ENCODE assay signal across 24 cellular contexts in the genomic region with DNA sequence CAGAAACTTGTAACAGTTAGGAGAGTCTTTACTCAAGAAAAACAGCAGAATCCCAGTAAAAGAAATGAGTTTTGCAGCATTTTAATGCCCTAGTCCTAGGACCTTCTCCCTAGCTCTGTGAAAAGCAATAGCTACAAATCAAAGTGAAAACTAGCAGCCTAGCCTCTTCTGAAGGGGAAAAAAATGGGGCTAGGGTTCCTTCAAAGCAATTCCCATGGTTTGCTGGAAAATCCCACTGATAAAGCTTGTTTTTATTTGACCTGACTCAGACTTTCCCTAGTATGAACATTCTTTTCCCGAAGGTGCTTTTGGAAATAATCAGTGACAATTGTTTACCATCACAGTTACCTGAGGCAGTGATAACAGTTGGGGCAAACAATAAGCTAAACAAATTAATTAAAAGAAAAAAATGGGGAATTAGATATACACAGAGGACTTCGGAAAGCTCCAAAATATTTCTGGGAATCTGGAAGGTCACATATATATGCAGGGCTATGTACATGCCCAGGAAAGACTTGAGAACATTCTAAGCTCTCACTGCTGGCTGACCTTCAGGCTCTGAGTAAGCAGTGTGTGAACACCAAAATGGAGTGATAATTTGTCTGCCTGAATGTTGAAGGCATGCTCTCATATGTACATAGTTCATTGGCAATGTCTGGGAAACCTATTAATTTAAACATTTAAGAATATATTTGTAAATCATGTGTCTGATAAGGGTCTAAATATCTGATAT.
DNase-seq lines count a peak whose midpoint lies in the region; ATAC-seq and TF ChIP-seq lines count a peak whose summit lies in the region.
"Had no signal": no experiment of that assay in that cellular context is flagged by ENCODE, and none has a peak within 500 bp of the region (broad histone marks: within the 10 kb centered on the region; RNA-seq: fewer than 3 reads in every experiment).

No MANE protein-coding gene starts in this region.

- H3K9me3 ChIP-seq in Caco-2 (no peaks in the 10 kb centered on the region), mesodermal cell (ENCODE audit: control insufficient read depth, low read length) (no peaks in the 10 kb centered on the region)

- H3K27me3 Mint-ChIP-seq in Caco-2 (ENCODE audit: insufficient read depth, unreplicated experiment), result no peaks in the 10 kb centered on the region
- no peaks in the 10 kb centered on the region for H3K27me3 Mint-ChIP-seq in activated CD4-positive, alpha-beta T cell treated with anti-CD3 and anti-CD28 coated beads, Interleukin-2, amount 10 ng/mL, durations not matched to agents 24 days and 14 days
- H3K27me3 Mint-ChIP-seq: B cell had no signal

- peak overlapping the region; percentile 71 for H3K27ac Mint-ChIP-seq in Caco-2 (ENCODE audit: unreplicated experiment)
- no peak overlapping the region for H3K27ac Mint-ChIP-seq in activated CD4-positive, alpha-beta T cell treated with anti-CD3 and anti-CD28 coated beads, Interleukin-2, amount 10 ng/mL, durations not matched to agents 24 days and 14 days
- H3K27ac Mint-ChIP-seq: B cell, CD14-positive monocyte, H9 had no signal

- POLR2A ChIA-PET in Caco-2 (lab: Charles Lee), result no interaction called here

- TF ChIP-seq CTCF in Caco-2 (IDR thresholded peaks at IDR 0.05; ENCODE audit: insufficient read depth in 1 of 2, low read depth in 1 of 2, low read length in 1 of 2, severe bottlenecking in 1 of 2, unreplicated experiment in 1 of 2) (no peak), fibroblast of pulmonary artery (IDR thresholded peaks at IDR 0.05; ENCODE audit: low read length, missing control alignments) (no peak), omental fat pad (IDR thresholded peaks at IDR 0.05) (no peak)

- H3K4me1 ChIP-seq in Caco-2 (peaks cover 28% of the 10 kb centered on the region), mesodermal cell (ENCODE audit: control insufficient read depth, insufficient read depth, low read length, poor library complexity, severe bottlenecking) (peaks cover 8% of the 10 kb centered on the region)

- no peaks in the 10 kb centered on the region for H3K27me3 ChIP-seq in Caco-2 (replicated peaks; ENCODE audit: control insufficient read depth, insufficient read depth, low read length)

- H3K27ac ChIP-seq in mesodermal cell (ENCODE audit: low read depth, low read length, severe bottlenecking), result peak overlapping the region; percentile 67
- H3K27ac ChIP-seq: PC-9, RWPE1 had no signal

- peaks cover 20% of the 10 kb centered on the region for H3K9me3 Mint-ChIP-seq in Caco-2 (ENCODE audit: unreplicated experiment)
- H3K9me3 Mint-ChIP-seq in activated CD4-positive, alpha-beta T cell treated with anti-CD3 and anti-CD28 coated beads, Interleukin-2, amount 10 ng/mL, durations not matched to agents 24 days and 14 days, result no peaks in the 10 kb centered on the region

- intact Hi-C loops in Caco-2 (cut with micrococcal nuclease; ENCODE audit: unreplicated experiment), result no loop called here
- intact Hi-C loops in activated CD4-positive, alpha-beta T cell treated with anti-CD3 and anti-CD28 coated beads, Interleukin-2, amount 10 ng/mL, durations not matched to agents 24 days and 14 days (cut with micrococcal nuclease), result no loop called here

- peak overlapping the region; percentile 50 for H3K4me3 Mint-ChIP-seq in Caco-2 (ENCODE audit: unreplicated experiment)
- no peak overlapping the region for H3K4me3 Mint-ChIP-seq in activated CD4-positive, alpha-beta T cell treated with anti-CD3 and anti-CD28 coated beads, Interleukin-2, amount 10 ng/mL, durations not matched to agents 24 days and 14 days
- H3K4me3 Mint-ChIP-seq: B cell, CD14-positive monocyte, H9 had no signal

- no TSS peak for BruUV-seq in Caco-2 (replicated peaks; lab: Mats Ljungman, UMichigan)

- H3K4me1 Mint-ChIP-seq in Caco-2 (ENCODE audit: low read depth, unreplicated experiment), result peaks cover 22% of the 10 kb centered on the region
- H3K4me1 Mint-ChIP-seq in activated CD4-positive, alpha-beta T cell treated with anti-CD3 and anti-CD28 coated beads, Interleukin-2, amount 10 ng/mL, durations not matched to agents 24 days and 14 days, result no peaks in the 10 kb centered on the region
- H3K4me1 Mint-ChIP-seq: B cell, CD14-positive monocyte, H9 had no signal

- DNase-seq in Caco-2 (no peak), amniotic epithelial cell (ENCODE audit: low read depth) (peak; percentile 23), fibroblast of pulmonary artery (ENCODE audit: low read depth) (peak; percentile 29), omental fat pad (ENCODE audit: low spot score) (no peak), NCI-H2081 treated with DMSO at 0.1 percent for 48 hours (lab: John Stamatoyannopoulos, UW) (no peak)
- no peak for DNase-seq in stimulated activated CD4-positive, alpha-beta T cell treated with anti-CD3 and anti-CD28 coated beads, Interleukin-12 subunit alpha, Interleukin-12 subunit beta, amount 100 ng/mL, for 4 hours
- no peak for DNase-seq in activated CD4-positive, alpha-beta T cell treated with anti-CD3 and anti-CD28 coated beads, Interleukin-2, amount 10 ng/mL, durations not matched to agents 24 days and 14 days
- DNase-seq: DMS79, H9, Kasumi-1, MM.1S, NCI-H1048, NCI-H1417 treated with DMSO at 0.1 percent for 48 hours, NCI-H187, NCI-H2107, NCI-H510A, NCI-H748 treated with DMSO at 0.1 percent for 48 hours, PC-9, SIG-M5 had no signal

- CTCF ChIA-PET in Caco-2 (lab: Charles Lee), result no interaction called here

- ATAC-seq in omental fat pad (ENCODE audit: low FRiP score), result no peak
- ATAC-seq: SK-N-SH treated with all-trans-retinoic acid at 6 μM for 48 hours had no signal

- H3K4me3 ChIP-seq in Caco-2 (ENCODE audit: low read depth, low read length), result no peak overlapping the region
- no peak overlapping the region for H3K4me3 ChIP-seq in fibroblast of pulmonary artery (replicated peaks; ENCODE audit: low read depth, low read length)
- no peak overlapping the region for H3K4me3 ChIP-seq in mesodermal cell (ENCODE audit: extremely low read depth, insufficient read depth, low read length, poor library complexity, severe bottlenecking)
- H3K4me3 ChIP-seq: PC-9 had no signal

- WGBS in mesodermal cell (ENCODE audit: insufficient coverage in 2 of 2), 2 experiments, result 100% methylated on average over 1 to 2 of the region's 2 CpGs

- H3K36me3 Mint-ChIP-seq in Caco-2 (ENCODE audit: insufficient read depth, unreplicated experiment), result no peaks in the 10 kb centered on the region
- no peaks in the 10 kb centered on the region for H3K36me3 Mint-ChIP-seq in activated CD4-positive, alpha-beta T cell treated with anti-CD3 and anti-CD28 coated beads, Interleukin-2, amount 10 ng/mL, durations not matched to agents 24 days and 14 days (ENCODE audit: low read depth)
- H3K36me3 Mint-ChIP-seq: CD14-positive monocyte had no signal

- H3K36me3 ChIP-seq in Caco-2 (ENCODE audit: control insufficient read depth, insufficient read depth, low read length), result no peaks in the 10 kb centered on the region
- no peaks in the 10 kb centered on the region for H3K36me3 ChIP-seq in mesodermal cell (ENCODE audit: control insufficient read depth, insufficient read depth, low read length)

Comparison
In these comparisons a context has a peak if more than half of its experiments do, and no peak if none do; other contexts are left out.
1. DNase-seq: peak in amniotic epithelial cell (single experiment) and fibroblast of pulmonary artery (single experiment); none in Caco-2 (0 of 2), stimulated activated CD4-positive, alpha-beta T cell treated with anti-CD3 and anti-CD28 coated beads, Interleukin-12 subunit alpha, Interleukin-12 subunit beta, amount 100 ng/mL, for 4 hours (single experiment), activated CD4-positive, alpha-beta T cell treated with anti-CD3 and anti-CD28 coated beads, Interleukin-2, amount 10 ng/mL, durations not matched to agents 24 days and 14 days (single experiment), omental fat pad (single experiment) and NCI-H2081 treated with DMSO at 0.1 percent for 48 hours (single experiment).